In genomic region chr5:96220610-96221390, GRCh38 we compare ENCODE assay signal across 12 cellular contexts.
DNase-seq lines count a peak whose midpoint lies in the region; ATAC-seq and TF ChIP-seq lines count a peak whose summit lies in the region.
"Had no signal": no experiment of that assay in that cellular context is flagged by ENCODE, and none has a peak within 500 bp of the region (broad histone marks: within the 10 kb centered on the region; RNA-seq: fewer than 3 reads in every experiment).

No MANE protein-coding gene starts in this region.

- no peak overlapping the region for H3K9ac ChIP-seq in colonic mucosa (ENCODE audit: low read depth in 2 of 2, low read length in 2 of 2)

- DNase-seq in GM06990 (ENCODE audit: extremely low read depth, insufficient read length) (peak; percentile 27), RWPE1 (ENCODE audit: low spot score) (peak; percentile 53), fibroblast of villous mesenchyme (ENCODE audit: low read depth) (peak; percentile 32), colonic mucosa (no peak), SKM-1 (lab: John Stamatoyannopoulos, UW; ENCODE audit: unreplicated experiment) (no peak), AG08396 (ENCODE audit: low spot score) (no peak)
- DNase-seq: effector CD8-positive, alpha-beta T cell; H7; KBM-7; left ventricle myocardium superior had no signal

- ATAC-seq in GM21717 (IDR thresholded peaks at IDR 0.05; ENCODE audit: unreplicated experiment) (peak; percentile 81), HG03039 (IDR thresholded peaks at IDR 0.05; ENCODE audit: unreplicated experiment) (no peak)
- ATAC-seq: left ventricle myocardium superior had no signal

- TF ChIP-seq CTCF in GM06990 (IDR thresholded peaks at IDR 0.05; ENCODE audit: insufficient read depth, low read length, poor library complexity, severe bottlenecking) (no peak), RWPE1 (conservative IDR thresholded peaks at IDR 0.05; ENCODE audit: low read depth) (no peak), fibroblast of villous mesenchyme (IDR thresholded peaks at IDR 0.05; ENCODE audit: insufficient read depth, low read depth, low read length) (no peak), colonic mucosa (IDR thresholded peaks at IDR 0.05) (no peak)

- H3K4me1 ChIP-seq in colonic mucosa, result no peaks in the 10 kb centered on the region

- CTCF ChIA-PET in RWPE1 (lab: Yijun Ruan, JAX), result interaction anchor here (0.6 to 0.7 kb wide), 4 partner anchors 17 to 260 kb away, joined by 3 to 5 read pairs (median 3); partner anchors contain the start of gene ELL2

- H3K27me3 ChIP-seq in GM06990 (replicated peaks; ENCODE audit: control insufficient read depth, insufficient read depth, low read length) (no peaks in the 10 kb centered on the region), colonic mucosa (no peaks in the 10 kb centered on the region)

- no peak overlapping the region for H3K4me3 ChIP-seq in GM06990 (replicated peaks; ENCODE audit: low read depth, low read length)
- no peak overlapping the region for H3K4me3 ChIP-seq in fibroblast of villous mesenchyme (ENCODE audit: low read depth, low read length)
- H3K4me3 ChIP-seq in colonic mucosa, result no peak overlapping the region

- no peaks in the 10 kb centered on the region for H3K9me3 ChIP-seq in colonic mucosa

- no peaks in the 10 kb centered on the region for H3K36me3 ChIP-seq in GM06990 (ENCODE audit: control insufficient read depth, insufficient read depth, low read length)
- H3K36me3 ChIP-seq in colonic mucosa, result no peaks in the 10 kb centered on the region

- intact Hi-C loops in colonic mucosa (cut with DNase I), result no loop called here

- POLR2A ChIA-PET in RWPE1 (lab: Yijun Ruan, JAX; ENCODE audit: low non-redundant PET), result no interaction called here

- H3K27ac ChIP-seq in RWPE1 (no peak overlapping the region), colonic mucosa (no peak overlapping the region)

Comparison
In these comparisons a context has a peak if more than half of its experiments do, and no peak if none do; other contexts are left out.
1. DNase-seq: peak in GM06990 (single experiment), RWPE1 (single experiment) and fibroblast of villous mesenchyme (single experiment); none in colonic mucosa (single experiment), SKM-1 (single experiment) and AG08396 (single experiment).